ENCODE assay signal across 25 cellular contexts in genomic region chr2:125172181-125172580, GRCh38.
"Had no signal": no experiment of that assay in that cellular context is flagged by ENCODE, and none has a peak within 500 bp of the region (broad histone marks: within the 10 kb centered on the region; RNA-seq: fewer than 3 reads in every experiment).

No MANE protein-coding gene starts in this region.

- ATAC-seq: activated naive CD8-positive, alpha-beta T cell treated with anti-CD3 and anti-CD28 coated beads, Interleukin-2, amount 50 U/mL, for 24 hours; esophagus mucosa; left cardiac atrium; lower lobe of right lung; natural killer cell; stimulated activated naive B cell treated with anti-CD40 and anti-IgM and Interleukin-4, amounts not matched to agents 10 μg/mL and 1 μg/mL and 100 μg/mL, for 72 hours had no signal

- H3K4me3 ChIP-seq: lower lobe of right lung, neural progenitor cell, right atrium auricular region, smooth muscle cell, stomach, tibial nerve had no signal

- DNase-seq: activated CD4-positive, alpha-beta memory T cell treated with anti-CD3 and anti-CD28 coated beads, Interleukin-2, amount 10 ng/mL, durations not matched to agents 7 days and 5 days; activated CD4-positive, alpha-beta T cell treated with anti-CD3 and anti-CD28 coated beads, Interleukin-2, amount 10 ng/mL, durations not matched to agents 24 days and 14 days; activated CD4-positive, CD25-positive, alpha-beta regulatory T cell treated with anti-CD3 and anti-CD28 coated beads, Interleukin-2, amount 50 U/mL, for 72 hours; activated naive CD8-positive, alpha-beta T cell treated with anti-CD3 and anti-CD28 coated beads, Interleukin-2, amount 50 U/mL, for 24 hours; activated T-cell treated with anti-CD3 and anti-CD28 coated beads, Interleukin-2, amount 50 U/mL, for 48 hours; anterior cingulate cortex; brain microvascular endothelial cell; central memory CD4-positive, alpha-beta T cell; foreskin fibroblast; head of caudate nucleus; hippocampal formation; left cardiac atrium; lower lobe of right lung; mesendoderm; natural killer cell; occipital lobe; stimulated activated CD4-positive, alpha-beta T cell treated with anti-CD3 and anti-CD28 coated beads, Interleukin-15, amount 100 ng/mL, for 24 hours; stimulated activated CD4-positive, alpha-beta T cell treated with anti-CD3 and anti-CD28 coated beads, Interleukin-2, amount 100 ng/mL, for 24 hours; stimulated activated naive B cell treated with anti-CD40 and anti-IgM and Interleukin-4, amounts not matched to agents 10 μg/mL and 1 μg/mL and 100 μg/mL, for 72 hours; stomach had no signal
